Comparison of ENCODE assay signal across 20 cellular contexts in the genomic region with DNA sequence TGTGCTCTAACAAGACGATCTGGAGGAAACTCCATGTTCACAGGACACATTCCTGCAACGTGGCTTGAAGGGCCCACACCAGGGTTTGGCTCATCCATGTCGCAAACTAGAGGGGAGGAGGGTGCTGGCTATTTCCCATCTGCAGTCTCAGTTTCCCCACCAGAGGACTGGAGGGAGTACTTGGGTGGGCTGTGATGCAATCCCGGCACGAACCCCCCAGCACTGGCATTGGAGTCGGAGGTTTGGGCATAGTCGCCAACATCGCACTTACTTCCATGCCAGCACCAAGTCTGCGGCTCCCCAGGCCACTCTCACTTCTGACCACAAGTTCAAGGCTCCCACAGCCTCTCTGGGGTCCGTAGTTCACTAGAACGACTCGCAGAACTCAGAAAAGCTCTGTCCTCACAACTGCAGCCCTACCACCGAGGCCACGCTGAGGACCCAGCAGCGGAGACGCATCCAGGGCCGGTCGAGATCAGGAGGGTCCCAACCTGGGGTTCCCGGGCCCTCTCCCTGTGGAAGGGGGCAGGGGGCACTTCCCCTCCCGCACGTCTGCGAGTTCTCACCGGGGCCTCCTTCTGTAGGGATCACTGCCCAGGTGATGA.
"Had no signal": no experiment of that assay in that cellular context is flagged by ENCODE, and none has a peak within 500 bp of the region (broad histone marks: within the 10 kb centered on the region; RNA-seq: fewer than 3 reads in every experiment).

No MANE protein-coding gene starts in this region.

- ATAC-seq: activated naive CD4-positive, alpha-beta T cell treated with anti-CD3 and anti-CD28 coated beads, Interleukin-2, amount 50 U/mL, for 72 hours; activated T-cell treated with anti-CD3 and anti-CD28 coated beads, Interleukin-2, amount 50 U/mL, for 72 hours; effector memory CD8-positive, alpha-beta T cell; foreskin keratinocyte; left lung; T-cell had no signal

- H3K4me3 Mint-ChIP-seq: activated CD4-positive, alpha-beta memory T cell treated with anti-CD3 and anti-CD28 coated beads, Interleukin-2, amount 10 ng/mL, durations not matched to agents 7 days and 5 days; activated T-cell treated with anti-CD3 and anti-CD28 coated beads, Interleukin-2, amount 50 U/mL, for 72 hours; effector memory CD8-positive, alpha-beta T cell; nephron progenitor cell; T-cell had no signal

- H3K27me3 ChIP-seq: adrenal gland, foreskin keratinocyte, tibial nerve had no signal

- H3K27ac ChIP-seq: adrenal gland, epithelial cell of prostate, foreskin keratinocyte, left lung, parathyroid adenoma had no signal

- DNase-seq: activated CD4-positive, alpha-beta memory T cell treated with anti-CD3 and anti-CD28 coated beads, Interleukin-2, amount 10 ng/mL, durations not matched to agents 7 days and 5 days; activated CD4-positive, alpha-beta T cell treated with anti-CD3 and anti-CD28 coated beads for 48 hours; activated CD4-positive, CD25-positive, alpha-beta regulatory T cell; activated T-cell treated with anti-CD3 and anti-CD28 coated beads, Interleukin-2, amount 50 U/mL, for 72 hours; cerebellar nuclear complex; dermis blood vessel endothelial cell; effector memory CD8-positive, alpha-beta T cell; foreskin keratinocyte; glutamatergic neuron; hippocampal formation; left lung; nephron progenitor cell; SK-N-SH; stimulated activated naive CD4-positive, alpha-beta T cell treated with Interleukin-2 at 50 U/mL for 16 hours; T-cell had no signal

- H3K4me1 Mint-ChIP-seq: activated CD4-positive, alpha-beta memory T cell treated with anti-CD3 and anti-CD28 coated beads, Interleukin-2, amount 10 ng/mL, durations not matched to agents 7 days and 5 days; T-cell had no signal

- H3K79me2 ChIP-seq: parathyroid adenoma had no signal

- H3K27me3 Mint-ChIP-seq: activated CD4-positive, alpha-beta memory T cell treated with anti-CD3 and anti-CD28 coated beads, Interleukin-2, amount 10 ng/mL, durations not matched to agents 7 days and 5 days had no signal

- H3K9me3 ChIP-seq: adrenal gland, left lung, SK-N-SH, tibial nerve had no signal

- H3K36me3 Mint-ChIP-seq: activated naive CD4-positive, alpha-beta T cell treated with anti-CD3 and anti-CD28 coated beads, Interleukin-2, amount 50 U/mL, for 72 hours; T-cell had no signal

- H3K27ac Mint-ChIP-seq: activated CD4-positive, alpha-beta memory T cell treated with anti-CD3 and anti-CD28 coated beads, Interleukin-2, amount 10 ng/mL, durations not matched to agents 7 days and 5 days; activated naive CD4-positive, alpha-beta T cell treated with anti-CD3 and anti-CD28 coated beads, Interleukin-2, amount 50 U/mL, for 72 hours; activated T-cell treated with anti-CD3 and anti-CD28 coated beads, Interleukin-2, amount 50 U/mL, for 72 hours; effector memory CD8-positive, alpha-beta T cell; T-cell had no signal

- H3K9me3 Mint-ChIP-seq: nephron progenitor cell had no signal

- H2AFZ ChIP-seq: parathyroid adenoma had no signal

- H3K4me1 ChIP-seq: adrenal gland, foreskin keratinocyte, left lung, parathyroid adenoma had no signal

- H3K4me2 ChIP-seq: SK-N-SH had no signal

- H3K9ac ChIP-seq: parathyroid adenoma, SK-N-SH had no signal
